ENCODE assay signal across 10 cellular contexts in the genomic region with DNA sequence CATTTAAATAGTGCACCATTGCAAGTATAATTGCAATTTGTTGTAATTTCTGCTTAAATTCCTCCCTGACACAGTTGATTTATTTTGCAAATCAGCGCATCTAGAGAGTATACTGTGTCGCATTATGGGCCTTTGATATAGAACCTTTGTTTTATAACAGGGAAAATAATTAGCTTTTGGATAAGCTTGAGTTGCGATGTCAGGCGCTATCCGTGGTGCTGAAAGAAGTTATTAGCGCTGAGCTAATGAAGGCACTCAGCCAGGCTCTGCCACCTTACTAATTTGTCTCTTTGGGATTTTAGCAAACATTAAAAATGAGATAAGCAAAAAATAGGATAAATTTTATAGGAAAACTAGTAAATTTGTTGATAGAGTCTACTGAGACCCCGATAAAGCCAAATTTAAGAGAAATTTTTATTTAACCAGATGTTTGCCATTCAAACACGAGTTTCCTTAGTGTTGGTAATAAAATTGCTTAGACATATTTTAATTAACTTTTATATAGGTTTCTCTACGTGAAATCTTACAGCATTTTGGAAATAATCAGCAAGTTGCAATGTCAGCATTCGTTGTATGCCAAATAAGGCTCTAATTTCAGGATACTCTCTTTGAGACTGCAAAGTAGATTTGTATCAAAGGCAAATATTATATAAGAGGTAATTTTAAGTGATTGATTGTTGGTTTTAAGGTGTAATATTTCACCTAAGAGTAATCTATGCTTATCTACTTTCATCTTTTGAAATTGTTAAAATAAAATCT.
DNase-seq lines count a peak whose midpoint lies in the region; ATAC-seq and TF ChIP-seq lines count a peak whose summit lies in the region.
"Had no signal": no experiment of that assay in that cellular context is flagged by ENCODE, and none has a peak within 500 bp of the region (broad histone marks: within the 10 kb centered on the region; RNA-seq: fewer than 3 reads in every experiment).

No MANE protein-coding gene starts in this region.

- POLR2A ChIA-PET in WTC11 (lab: Charles Lee) = no interaction called here

- H3K27me3 Mint-ChIP-seq in WTC11 (ENCODE audit: low read depth) = no peaks in the 10 kb centered on the region
- H3K27me3 Mint-ChIP-seq in activated T-cell treated with anti-CD3 and anti-CD28 coated beads, Interleukin-2, amount 50 U/mL, for 72 hours (ENCODE audit: low read depth) = no peaks in the 10 kb centered on the region
- H3K27me3 Mint-ChIP-seq: central memory CD8-positive, alpha-beta T cell had no signal

- no peak overlapping the region for H3K4me3 Mint-ChIP-seq in WTC11
- no peak overlapping the region for H3K4me3 Mint-ChIP-seq in activated T-cell treated with anti-CD3 and anti-CD28 coated beads, Interleukin-2, amount 50 U/mL, for 72 hours
- H3K4me3 Mint-ChIP-seq: central memory CD8-positive, alpha-beta T cell; mesothelial cell of epicardium had no signal

- no peak for TF ChIP-seq CTCF in WTC11 (IDR thresholded peaks at IDR 0.05)

- no peaks in the 10 kb centered on the region for H3K9me3 Mint-ChIP-seq in WTC11
- H3K9me3 Mint-ChIP-seq in activated T-cell treated with anti-CD3 and anti-CD28 coated beads, Interleukin-2, amount 50 U/mL, for 72 hours = peaks cover 6 to 8% of the 10 kb centered on the region in 2 donors
- H3K9me3 Mint-ChIP-seq: mesothelial cell of epicardium had no signal

- H3K4me1 Mint-ChIP-seq in WTC11 = no peaks in the 10 kb centered on the region
- no peaks in the 10 kb centered on the region for H3K4me1 Mint-ChIP-seq in activated T-cell treated with anti-CD3 and anti-CD28 coated beads, Interleukin-2, amount 50 U/mL, for 72 hours (ENCODE audit: low read depth)
- H3K4me1 Mint-ChIP-seq: central memory CD8-positive, alpha-beta T cell; mesothelial cell of epicardium had no signal

- DNase-seq in CD1c-positive myeloid dendritic cell (ENCODE audit: extremely low spot score) (peak; percentile 3), HT-29 (ENCODE audit: low spot score) (peak; percentile 51), WTC11 (ENCODE audit: low spot score) (peak; percentile 47), islet precursor cell (peak; percentile 54), GOT3 (lab: John Stamatoyannopoulos, UW) (no peak), activated gamma-delta T cell treated with Interleukin-2 at 50 U/mL for 16 hours (no peak)
- no peak for DNase-seq in activated T-cell treated with anti-CD3 and anti-CD28 coated beads, Interleukin-2, amount 50 U/mL, for 72 hours

- H3K36me3 Mint-ChIP-seq in WTC11 = no peaks in the 10 kb centered on the region
- no peaks in the 10 kb centered on the region for H3K36me3 Mint-ChIP-seq in activated T-cell treated with anti-CD3 and anti-CD28 coated beads, Interleukin-2, amount 50 U/mL, for 72 hours (ENCODE audit: insufficient read depth in 2 of 2)
- H3K36me3 Mint-ChIP-seq: mesothelial cell of epicardium had no signal

- ATAC-seq in WTC11 = no peak; the same call in 1 of the 2 replicates
- ATAC-seq in HG03108 (IDR thresholded peaks at IDR 0.05; ENCODE audit: unreplicated experiment) = no peak
- ATAC-seq in activated T-cell treated with anti-CD3 and anti-CD28 coated beads, Interleukin-2, amount 50 U/mL, for 72 hours (replicated peaks in 1 of 2) = no peak

- CTCF ChIA-PET in WTC11 (lab: Charles Lee) = interaction anchor here (1.2 kb wide), 1 partner anchor 111 kb away, joined by 3 read pairs; no protein-coding TSS in a partner anchor

- no peak overlapping the region for H3K27ac Mint-ChIP-seq in WTC11
- no peak overlapping the region for H3K27ac Mint-ChIP-seq in activated T-cell treated with anti-CD3 and anti-CD28 coated beads, Interleukin-2, amount 50 U/mL, for 72 hours
- H3K27ac Mint-ChIP-seq: mesothelial cell of epicardium had no signal

TF ChIP-seq in WTC11, 78 proteins besides CTCF, POLR2A, EP300 and RAD21:
- TF ChIP-seq TEAD1 (CRISPR knock-in tag; IDR thresholded peaks at IDR 0.05) (0 out of 2 replicates have a peak, but pooled peaks have one; percentile 31), TCF7 (CRISPR knock-in tag; IDR thresholded peaks at IDR 0.05; ENCODE audit: low read depth) (no peak)

Comparison
In these comparisons a context has a peak if more than half of its experiments do, and no peak if none do; other contexts are left out.
1. DNase-seq: peak in CD1c-positive myeloid dendritic cell (single experiment), HT-29 (single experiment), WTC11 (single experiment) and islet precursor cell (single experiment); none in GOT3 (single experiment), activated T-cell treated with anti-CD3 and anti-CD28 coated beads, Interleukin-2, amount 50 U/mL, for 72 hours (0 of 2) and activated gamma-delta T cell treated with Interleukin-2 at 50 U/mL for 16 hours (single experiment).